ENCODE assay signal across 22 cellular contexts in genomic region chr7:87575521-87575920, GRCh38. TPM values are rescaled to one million over a fixed set of nuclear protein-coding genes. Genes with fewer than 3 reads are reported as not detected.
DNase-seq lines count a peak whose midpoint lies in the region; ATAC-seq and TF ChIP-seq lines count a peak whose summit lies in the region.
"Had no signal": no experiment of that assay in that cellular context is flagged by ENCODE, and none has a peak within 500 bp of the region (broad histone marks: within the 10 kb centered on the region; RNA-seq: fewer than 3 reads in every experiment).

No MANE protein-coding gene starts in this region.

- H2AFZ ChIP-seq in GM23248: no peak overlapping the region

- DNase-seq in A172 (ENCODE audit: low spot score) (peak; percentile 51), GM23248 (peak; percentile 19), adrenal gland (peak; percentile 53 to 72 (median 70)), left colon (no peak), HUDEP-2 (lab: John Stamatoyannopoulos, UW; ENCODE audit: unreplicated experiment in 76 of 76) (no peak), NCI-H2029 treated with DMSO at 0.1 percent for 48 hours (lab: John Stamatoyannopoulos, UW) (no peak), suprapubic skin (ENCODE audit: low spot score in 2 of 2) (no peak), cerebellar nuclear complex (lab: John Stamatoyannopoulos, UW) (no peak)
- DNase-seq: activated CD4-positive, alpha-beta memory T cell treated with anti-CD3 and anti-CD28 coated beads, Interleukin-2, amount 10 ng/mL, durations not matched to agents 7 days and 5 days; activated CD4-positive, CD25-positive, alpha-beta regulatory T cell; activated naive CD4-positive, alpha-beta T cell treated with anti-CD3 and anti-CD28 coated beads for 36 hours; activated T-cell treated with anti-CD3 and anti-CD28 coated beads, Interleukin-2, amount 50 U/mL, for 1 hour; anterior cingulate cortex; C1 segment of cervical spinal cord; naive B cell; NCI-H69; stimulated activated CD4-positive, alpha-beta T cell treated with anti-CD3 and anti-CD28 coated beads, Interleukin-4, amount 100 ng/mL, for 4 hours; stomach; T1000 had no signal

- no peaks in the 10 kb centered on the region for H3K79me2 ChIP-seq in GM23248 (ENCODE audit: insufficient read depth)

- TF ChIP-seq EP300 in suprapubic skin (IDR thresholded peaks at IDR 0.05): no peak

- ATAC-seq in left colon: peak; percentile 73
- ATAC-seq: K562, Right ventricle myocardium inferior had no signal

- no peaks in the 10 kb centered on the region; the same call in 1 of the 2 replicates for H3K9me2 ChIP-seq in GM23248 (ENCODE audit: insufficient read depth)

- no peaks in the 10 kb centered on the region for H4K20me1 ChIP-seq in GM23248 (ENCODE audit: insufficient read depth)

- H3K36me3 ChIP-seq in GM23248 (ENCODE audit: low read depth) (no peaks in the 10 kb centered on the region), adrenal gland (replicated peaks in 1 of 2) (no peaks in the 10 kb centered on the region), suprapubic skin (no peaks in the 10 kb centered on the region)
- H3K36me3 ChIP-seq: stomach had no signal

- no peaks in the 10 kb centered on the region for H3K9me3 ChIP-seq in GM23248 (ENCODE audit: low read depth)
- no peaks in the 10 kb centered on the region for H3K9me3 ChIP-seq in adrenal gland (replicated peaks in 1 of 3)
- H3K9me3 ChIP-seq in suprapubic skin: no peaks in the 10 kb centered on the region
- H3K9me3 ChIP-seq: stomach had no signal

- H3K4me3 ChIP-seq in GM23248 (no peak overlapping the region), adrenal gland (no peak overlapping the region), suprapubic skin (no peak overlapping the region)
- H3K4me3 ChIP-seq: K562, stomach had no signal

- 95 to 98% methylated on average over 2 of the region's 2 CpGs for WGBS in GM23248 (ENCODE audit: low coverage in 1 of 2, low lambda C conversion rate in 2 of 2, missing lambda C conversion rate in 2 of 2), 2 experiments
- 41 to 62% (median 45%) methylated on average over 2 of the region's 2 CpGs for WGBS in adrenal gland, 4 donors
- 61% methylated on average over 2 of the region's 2 CpGs for WGBS in suprapubic skin

- H3K4me2 ChIP-seq in GM23248 (ENCODE audit: unreplicated experiment): no peak overlapping the region

- in situ Hi-C loops in GM23248 (cut with MboI): no loop called here

- H3K4me1 ChIP-seq in GM23248 (ENCODE audit: insufficient read depth) (peaks cover 14% of the 10 kb centered on the region), adrenal gland (replicated peaks in 1 of 2) (peaks cover 0 to 12% of the 10 kb centered on the region in 2 donors), suprapubic skin (no peaks in the 10 kb centered on the region)
- H3K4me1 ChIP-seq: stomach had no signal

- intact Hi-C loops in adrenal gland (cut with DNase I): no loop called here
- intact Hi-C loops in left colon (cut with DNase I, micrococcal nuclease): no loop called here

- peak in 1 of 2 donors; percentile 8 for TF ChIP-seq POLR2A in adrenal gland (IDR thresholded peaks at IDR 0.05)
- no peak for TF ChIP-seq POLR2A in suprapubic skin (IDR thresholded peaks at IDR 0.05)

- H3K27ac ChIP-seq in GM23248: no peak overlapping the region
- H3K27ac ChIP-seq in adrenal gland: peak overlapping the region in 4 of 5 donors; percentile 10 to 70 (median 34)
- H3K27ac ChIP-seq in suprapubic skin: no peak overlapping the region
- H3K27ac ChIP-seq: stomach had no signal

- no peak overlapping the region for H3K9ac ChIP-seq in GM23248

- no peak for TF ChIP-seq CTCF in adrenal gland (IDR thresholded peaks at IDR 0.05)
- no peak for TF ChIP-seq CTCF in suprapubic skin (IDR thresholded peaks at IDR 0.05)

- 0 out of 2 replicates have a peak, but pooled peaks cover 6% of the 10 kb centered on the region for H3F3A ChIP-seq in GM23248 (ENCODE audit: insufficient read depth)

- H3K27me3 ChIP-seq in GM23248 (replicated peaks; ENCODE audit: insufficient read depth): no peaks in the 10 kb centered on the region
- no peaks in the 10 kb centered on the region for H3K27me3 ChIP-seq in adrenal gland
- no peaks in the 10 kb centered on the region for H3K27me3 ChIP-seq in suprapubic skin
- H3K27me3 ChIP-seq: stomach had no signal

RNA-seq across cellular contexts. Expression of gene ABCB1, which starts 25.2 kb away (rescaled TPM):
- total RNA-seq in A172 (2014; rRNA removed; shearing (Covaris generic)): 0.14 and 0.24 TPM in 2 replicates
- 0.11 TPM in 1 of 2 replicates, not detected in the other for total RNA-seq in GM23248 (2014; rRNA removed; shearing (Covaris generic))
- polyA plus RNA-seq in GM23248 (2016; fragmentation: Nextera tagmentation; extraction: Ambion mirVana) (0.13 and 0.33 TPM in 2 replicates), adrenal gland (1,000 to 10,000 TPM in 1 of 3 donors, 100 to 1,000 TPM in 1, 10 to 100 TPM in 1; 64.5 to 1,762 (median 185) TPM)
- total RNA-seq in adrenal gland (1,000 to 10,000 TPM in 1 of 8 donors, 100 to 1,000 TPM in 7; 166 to 1,205 (median 428) TPM), left colon (100 to 1,000 TPM in 1 of 2 donors, 10 to 100 TPM in 1; 30.5 to 259 TPM), suprapubic skin (1 to 10 TPM in 3 of 4 donors, under 1 TPM in 1; 0.79 to 7.0 (median 3.9) TPM)
- total RNA-seq: osteoblast had no signal

RNA-seq across cellular contexts. Expression of gene RUNDC3B, which starts 52.7 kb away (rescaled TPM):
- 0.31 TPM in 1 of 2 replicates, not detected in the other for total RNA-seq in A172 (2014; rRNA removed; shearing (Covaris generic))
- 1.9 and 3.7 TPM in 2 replicates for total RNA-seq in GM23248 (2014; rRNA removed; shearing (Covaris generic))
- 1.6 and 1.9 TPM in 2 replicates for polyA plus RNA-seq in GM23248 (2016; fragmentation: Nextera tagmentation; extraction: Ambion mirVana)
- 10 to 100 TPM; 17.1 to 47.4 (median 29.4) TPM for total RNA-seq in adrenal gland
- 10 to 100 TPM in 2 of 3 donors, 1 to 10 TPM in 1; 9.8 to 40.5 (median 12.8) TPM for polyA plus RNA-seq in adrenal gland
- total RNA-seq in left colon: 1 to 10 TPM; 4.8 to 8.1 TPM
- 1 to 10 TPM in 3 of 4 donors, under 1 TPM in 1; 0.72 to 2.8 (median 1.8) TPM for total RNA-seq in suprapubic skin
- total RNA-seq: K562 had no signal

Comparison
In these comparisons a context has a peak if more than half of its experiments do, and no peak if none do; other contexts are left out.
1. DNase-seq: peak in A172 (single experiment), GM23248 (single experiment) and adrenal gland (7 of 7); none in left colon (0 of 2), HUDEP-2 (0 of 76), NCI-H2029 treated with DMSO at 0.1 percent for 48 hours (single experiment), suprapubic skin (0 of 2) and cerebellar nuclear complex (0 of 2).
2. H3K27ac ChIP-seq: peak in adrenal gland (4 of 5); none in GM23248 (single experiment) and suprapubic skin (single experiment).